Comparison of ENCODE assay signal across 17 cellular contexts in genomic region chr2:156480376-156480775, GRCh38. TPM values are rescaled to one million over a fixed set of nuclear protein-coding genes. Genes with fewer than 3 reads are reported as not detected.
DNase-seq lines count a peak whose midpoint lies in the region; ATAC-seq, FAIRE-seq and TF ChIP-seq lines count a peak whose summit lies in the region.
"Had no signal": no experiment of that assay in that cellular context is flagged by ENCODE, and none has a peak within 500 bp of the region (broad histone marks: within the 10 kb centered on the region; RNA-seq: fewer than 3 reads in every experiment).

No MANE protein-coding gene starts in this region.

- intact Hi-C loops in activated CD4-positive, alpha-beta T cell treated with anti-CD3 and anti-CD28 coated beads for 36 hours (cut with DNase I, micrococcal nuclease) = no loop called here
- intact Hi-C loops in posterior vena cava (cut with DNase I) = no loop called here

- no peak overlapping the region for H3K27ac ChIP-seq in caudate nucleus (ENCODE audit: low read depth, low read length)
- H3K27ac ChIP-seq: BLaER1 treated with 17β-estradiol and CSF1 and Interleukin-3, amounts not matched to agents 10 nM and 100 nM; GM23248; PC-9 had no signal

- no peak overlapping the region for H3K27ac Mint-ChIP-seq in activated CD4-positive, alpha-beta T cell treated with anti-CD3 and anti-CD28 coated beads for 36 hours
- peak overlapping the region; percentile 62 for H3K27ac Mint-ChIP-seq in activated T-helper 17 cell treated with anti-CD3 and anti-CD28 coated beads, Interleukin-2, amount 50 U/mL, for 72 hours
- H3K27ac Mint-ChIP-seq in nephron progenitor cell = peak overlapping the region; percentile 49

- TF ChIP-seq CTCF in nephron progenitor cell (IDR thresholded peaks at IDR 0.05) = no peak

- H3K27me3 Mint-ChIP-seq in activated CD4-positive, alpha-beta T cell treated with anti-CD3 and anti-CD28 coated beads for 36 hours = no peaks in the 10 kb centered on the region
- no peaks in the 10 kb centered on the region for H3K27me3 Mint-ChIP-seq in activated T-helper 17 cell treated with anti-CD3 and anti-CD28 coated beads, Interleukin-2, amount 50 U/mL, for 72 hours
- H3K27me3 Mint-ChIP-seq in nephron progenitor cell (ENCODE audit: low read depth, poor library complexity) = no peaks in the 10 kb centered on the region

- peaks cover 21% of the 10 kb centered on the region for H3K36me3 Mint-ChIP-seq in activated CD4-positive, alpha-beta T cell treated with anti-CD3 and anti-CD28 coated beads for 36 hours (ENCODE audit: low read depth)
- H3K36me3 Mint-ChIP-seq in activated T-helper 17 cell treated with anti-CD3 and anti-CD28 coated beads, Interleukin-2, amount 50 U/mL, for 72 hours (ENCODE audit: low read depth) = peaks cover 41% of the 10 kb centered on the region
- peaks cover 11% of the 10 kb centered on the region for H3K36me3 Mint-ChIP-seq in nephron progenitor cell (ENCODE audit: low read depth)

- DNase-seq in activated CD4-positive, alpha-beta T cell treated with anti-CD3 and anti-CD28 coated beads for 36 hours = no peak
- no peak for DNase-seq in activated CD4-positive, alpha-beta T cell treated with anti-CD3 and anti-CD28 coated beads for 48 hours
- DNase-seq in GM19239 (ENCODE audit: insufficient read length, low spot score) (no peak), nephron progenitor cell (no peak), posterior vena cava (ENCODE audit: low spot score) (no peak), NCI-H345 treated with DMSO at 0.1 percent for 48 hours (lab: John Stamatoyannopoulos, UW; ENCODE audit: unreplicated experiment) (no peak), caudate nucleus (lab: John Stamatoyannopoulos, UW) (no peak)
- DNase-seq: 8988T, COR-L47, GM23248, NCI-H1092, NCI-H345, NCI-H748 treated with DMSO at 0.1 percent for 48 hours, PC-9 had no signal

- CTCF ChIA-PET in activated CD4-positive, alpha-beta T cell treated with anti-CD3 and anti-CD28 coated beads for 36 hours (lab: Charles Lee) = no interaction called here

- FAIRE-seq in GM19239 (lab: Jason Lieb, UNC) = peak; percentile 26
- FAIRE-seq: K562 had no signal

- no peak overlapping the region for H3K4me3 Mint-ChIP-seq in activated CD4-positive, alpha-beta T cell treated with anti-CD3 and anti-CD28 coated beads for 36 hours
- no peak overlapping the region for H3K4me3 Mint-ChIP-seq in activated T-helper 17 cell treated with anti-CD3 and anti-CD28 coated beads, Interleukin-2, amount 50 U/mL, for 72 hours
- H3K4me3 Mint-ChIP-seq in nephron progenitor cell = no peak overlapping the region

- peak; percentile 30 for ATAC-seq in activated CD4-positive, alpha-beta T cell treated with anti-CD3 and anti-CD28 coated beads for 36 hours
- peak; percentile 32 for ATAC-seq in activated T-helper 17 cell treated with anti-CD3 and anti-CD28 coated beads, Interleukin-2, amount 50 U/mL, for 72 hours (replicated peaks)
- ATAC-seq: K562 had no signal

- POLR2A ChIA-PET in activated CD4-positive, alpha-beta T cell treated with anti-CD3 and anti-CD28 coated beads for 36 hours (lab: Charles Lee) = interaction anchor here (0.6 kb wide), 1 partner anchor 791 kb away, joined by 3 read pairs; no protein-coding TSS in a partner anchor

- H3K4me1 Mint-ChIP-seq in activated CD4-positive, alpha-beta T cell treated with anti-CD3 and anti-CD28 coated beads for 36 hours = peaks cover 43% of the 10 kb centered on the region
- H3K4me1 Mint-ChIP-seq in activated T-helper 17 cell treated with anti-CD3 and anti-CD28 coated beads, Interleukin-2, amount 50 U/mL, for 72 hours = peaks cover 17% of the 10 kb centered on the region
- peaks cover 13% of the 10 kb centered on the region for H3K4me1 Mint-ChIP-seq in nephron progenitor cell

- H3K9me3 Mint-ChIP-seq in activated CD4-positive, alpha-beta T cell treated with anti-CD3 and anti-CD28 coated beads for 36 hours (ENCODE audit: low read depth) = no peaks in the 10 kb centered on the region
- no peaks in the 10 kb centered on the region for H3K9me3 Mint-ChIP-seq in activated T-helper 17 cell treated with anti-CD3 and anti-CD28 coated beads, Interleukin-2, amount 50 U/mL, for 72 hours
- no peaks in the 10 kb centered on the region for H3K9me3 Mint-ChIP-seq in nephron progenitor cell

RNA-seq across cellular contexts. Expression of gene GPD2, which starts 44.2 kb away (rescaled TPM):
- total RNA-seq in activated CD4-positive, alpha-beta T cell treated with anti-CD3 and anti-CD28 coated beads for 36 hours = 10 to 100 TPM; 31.6 to 32.6 TPM
- 10 to 100 TPM; 14.9 to 31.6 TPM for total RNA-seq in activated T-helper 17 cell treated with anti-CD3 and anti-CD28 coated beads, Interleukin-2, amount 50 U/mL, for 72 hours
- total RNA-seq in posterior vena cava = 10 to 100 TPM; 14.8 to 16.6 TPM
